ENCODE assay signal across 12 cellular contexts in genomic region chr3:78804251-78805037, GRCh38.
DNase-seq lines count a peak whose midpoint lies in the region; ATAC-seq, FAIRE-seq and TF ChIP-seq lines count a peak whose summit lies in the region.
"Had no signal": no experiment of that assay in that cellular context is flagged by ENCODE, and none has a peak within 500 bp of the region (broad histone marks: within the 10 kb centered on the region; RNA-seq: fewer than 3 reads in every experiment).

No MANE protein-coding gene starts in this region.

- H2AFZ ChIP-seq in hepatocyte = no peak overlapping the region
- H2AFZ ChIP-seq: parathyroid adenoma had no signal

- H3K9me2 ChIP-seq in hepatocyte (replicated peaks; ENCODE audit: insufficient read depth) = no peaks in the 10 kb centered on the region

- CTCF ChIA-PET in MCF 10A (lab: Yijun Ruan, JAX) = interaction anchor here (0.6 kb wide), 1 partner anchor 9 kb away, joined by 5 read pairs; no protein-coding TSS in a partner anchor
- CTCF ChIA-PET in WTC11 (lab: Charles Lee) = no interaction called here

- no peaks in the 10 kb centered on the region for H3K27me3 ChIP-seq in breast epithelium
- no peaks in the 10 kb centered on the region for H3K27me3 ChIP-seq in hepatocyte
- no peaks in the 10 kb centered on the region for H3K27me3 ChIP-seq in aorta (ENCODE audit: control insufficient read depth in 1 of 2, insufficient read depth in 2 of 2, low read length in 1 of 2)
- no peaks in the 10 kb centered on the region for H3K27me3 ChIP-seq in tibial nerve

- no peak overlapping the region for H3K4me3 Mint-ChIP-seq in MCF 10A (ENCODE audit: unreplicated experiment)
- H3K4me3 Mint-ChIP-seq in WTC11 = no peak overlapping the region
- H3K4me3 Mint-ChIP-seq: activated naive CD4-positive, alpha-beta T cell treated with anti-CD3 and anti-CD28 coated beads, Interleukin-2, amount 10 ng/mL, durations not matched to agents 7 days and 5 days had no signal

- H3K4me1 Mint-ChIP-seq in MCF 10A (ENCODE audit: insufficient read depth, unreplicated experiment) (peaks cover 14% of the 10 kb centered on the region), WTC11 (peaks cover 35% of the 10 kb centered on the region)
- H3K4me1 Mint-ChIP-seq: activated naive CD4-positive, alpha-beta T cell treated with anti-CD3 and anti-CD28 coated beads, Interleukin-2, amount 10 ng/mL, durations not matched to agents 7 days and 5 days had no signal

- H3K9me3 ChIP-seq in breast epithelium = no peaks in the 10 kb centered on the region
- H3K9me3 ChIP-seq in hepatocyte (ENCODE audit: low read depth) = no peaks in the 10 kb centered on the region
- no peaks in the 10 kb centered on the region for H3K9me3 ChIP-seq in aorta (ENCODE audit: control insufficient read depth, low read length)
- H3K9me3 ChIP-seq in tibial nerve = no peaks in the 10 kb centered on the region

- TF ChIP-seq POLR2A in breast epithelium (IDR thresholded peaks at IDR 0.05) (no peak), tibial nerve (IDR thresholded peaks at IDR 0.05) (no peak)

- TF ChIP-seq EP300 in tibial nerve (IDR thresholded peaks at IDR 0.05) = no peak

- intact Hi-C loops in MCF 10A (cut with micrococcal nuclease) = no loop called here
- intact Hi-C loops in breast epithelium (cut with DNase I; ENCODE audit: low total_unique reads) = no loop called here
- intact Hi-C loops in aorta (cut with DNase I) = no loop called here

- H3K4me3 ChIP-seq in breast epithelium (no peak overlapping the region), hepatocyte (no peak overlapping the region), aorta (ENCODE audit: low read length in 2 of 2) (no peak overlapping the region), tibial nerve (no peak overlapping the region)
- H3K4me3 ChIP-seq: lung had no signal

- no peaks in the 10 kb centered on the region for H3K27me3 Mint-ChIP-seq in MCF 10A (ENCODE audit: insufficient read depth, unreplicated experiment)
- H3K27me3 Mint-ChIP-seq in WTC11 (ENCODE audit: low read depth) = no peaks in the 10 kb centered on the region
- H3K27me3 Mint-ChIP-seq: activated naive CD4-positive, alpha-beta T cell treated with anti-CD3 and anti-CD28 coated beads, Interleukin-2, amount 10 ng/mL, durations not matched to agents 7 days and 5 days had no signal

- H3K36me3 ChIP-seq in breast epithelium (no peaks in the 10 kb centered on the region), hepatocyte (replicated peaks; ENCODE audit: insufficient read depth, low read depth) (no peaks in the 10 kb centered on the region), aorta (ENCODE audit: control insufficient read depth in 1 of 2, insufficient read depth in 2 of 2, low read length in 1 of 2) (no peaks in the 10 kb centered on the region), tibial nerve (no peaks in the 10 kb centered on the region)

- peaks cover 5% of the 10 kb centered on the region for H3K9me3 Mint-ChIP-seq in MCF 10A (ENCODE audit: unreplicated experiment)
- H3K9me3 Mint-ChIP-seq in WTC11 = peaks cover 10% of the 10 kb centered on the region

- H3K27ac Mint-ChIP-seq in MCF 10A (ENCODE audit: low read depth, unreplicated experiment) = peak overlapping the region; percentile 35
- H3K27ac Mint-ChIP-seq in WTC11 = peak overlapping the region; percentile 5; the same call in 1 of the 2 replicates
- H3K27ac Mint-ChIP-seq: activated naive CD4-positive, alpha-beta T cell treated with anti-CD3 and anti-CD28 coated beads, Interleukin-2, amount 10 ng/mL, durations not matched to agents 7 days and 5 days had no signal

- peaks cover 13% of the 10 kb centered on the region for H3K79me2 ChIP-seq in hepatocyte
- H3K79me2 ChIP-seq: parathyroid adenoma had no signal

- BruUV-seq in MCF 10A (replicated peaks; lab: Mats Ljungman, UMichigan) = no TSS peak

- POLR2A ChIA-PET in MCF 10A (lab: Yijun Ruan, JAX) = interaction anchor here (0.9 to 1.7 kb wide), 4 partner anchors 8 to 19 kb away, joined by 3 to 9 read pairs (median 7); no protein-coding TSS in a partner anchor
- POLR2A ChIA-PET in WTC11 (lab: Charles Lee) = interaction anchor here (1.0 kb wide), 1 partner anchor 21 kb away, joined by 3 read pairs; no protein-coding TSS in a partner anchor

- no peaks in the 10 kb centered on the region for H3K36me3 Mint-ChIP-seq in MCF 10A (ENCODE audit: insufficient read depth, unreplicated experiment)
- H3K36me3 Mint-ChIP-seq in WTC11 = no peaks in the 10 kb centered on the region; the same call in 1 of the 2 replicates
- H3K36me3 Mint-ChIP-seq: activated naive CD4-positive, alpha-beta T cell treated with anti-CD3 and anti-CD28 coated beads, Interleukin-2, amount 10 ng/mL, durations not matched to agents 7 days and 5 days had no signal

- no peaks in the 10 kb centered on the region for H3K4me1 ChIP-seq in breast epithelium
- H3K4me1 ChIP-seq in hepatocyte (ENCODE audit: insufficient read depth) = no peaks in the 10 kb centered on the region
- H3K4me1 ChIP-seq in aorta (ENCODE audit: control insufficient read depth in 1 of 2, insufficient read depth in 2 of 2, low read length in 2 of 2) = no peaks in the 10 kb centered on the region
- peaks cover 0 to 13% (median 2%) of the 10 kb centered on the region in 4 donors for H3K4me1 ChIP-seq in tibial nerve
- H3K4me1 ChIP-seq: parathyroid adenoma had no signal

- no peak overlapping the region for H3K27ac ChIP-seq in breast epithelium
- H3K27ac ChIP-seq in hepatocyte = no peak overlapping the region
- H3K27ac ChIP-seq in aorta (ENCODE audit: low read depth in 1 of 2, low read length in 2 of 2) = no peak overlapping the region
- H3K27ac ChIP-seq in tibial nerve = no peak overlapping the region
- H3K27ac ChIP-seq: parathyroid adenoma had no signal

- no peak for FAIRE-seq in HTR-8/SVneo (lab: Jason Lieb, UNC)

- TF ChIP-seq CTCF in MCF 10A (IDR thresholded peaks at IDR 0.05; ENCODE audit: unreplicated experiment) = no peak
- TF ChIP-seq CTCF in breast epithelium (IDR thresholded peaks at IDR 0.05) = no peak
- TF ChIP-seq CTCF in WTC11 (IDR thresholded peaks at IDR 0.05) = no peak
- TF ChIP-seq CTCF in hepatocyte (IDR thresholded peaks at IDR 0.05; ENCODE audit: poor library complexity) = no peak
- no peak for TF ChIP-seq CTCF in tibial nerve (IDR thresholded peaks at IDR 0.05)

- H4K20me1 ChIP-seq in hepatocyte (ENCODE audit: insufficient read depth, poor library complexity, severe bottlenecking) = no peaks in the 10 kb centered on the region

- peak; percentile 48 for DNase-seq in MCF 10A (ENCODE audit: unreplicated experiment)
- DNase-seq in breast epithelium (ENCODE audit: low spot score in 2 of 2) = no peak
- DNase-seq in WTC11 (ENCODE audit: low spot score) = no peak
- peak; percentile 28 for DNase-seq in hepatocyte (ENCODE audit: low spot score)
- DNase-seq in aorta = no peak
- no peak for DNase-seq in HTR-8/SVneo (ENCODE audit: insufficient read length, low spot score)
- DNase-seq in tibial nerve (ENCODE audit: low spot score in 2 of 2) = no peak
- DNase-seq: activated naive CD4-positive, alpha-beta T cell treated with anti-CD3 and anti-CD28 coated beads, Interleukin-2, amount 10 ng/mL, durations not matched to agents 7 days and 5 days; NCI-H1436 had no signal

- ATAC-seq in WTC11 (no peak), aorta (ENCODE audit: low FRiP score) (peak; percentile 63), GM18873 (IDR thresholded peaks at IDR 0.05; ENCODE audit: low FRiP score, unreplicated experiment) (no peak)

- 36% methylated on average over 2 of the region's 2 CpGs for WGBS in hepatocyte (ENCODE audit: low lambda C conversion rate, missing lambda C conversion rate)
- 26 to 36% methylated on average over 2 of the region's 2 CpGs for WGBS in aorta, 2 donors
- WGBS in tibial nerve, 2 donors = 20 to 28% methylated on average over 2 of the region's 2 CpGs

- no peak overlapping the region for H3K4me2 ChIP-seq in hepatocyte

TF ChIP-seq in WTC11, 78 proteins besides CTCF, POLR2A, EP300 and RAD21 (continues in another document):
- TF ChIP-seq AFF4 (CRISPR knock-in tag; IDR thresholded peaks at IDR 0.05; ENCODE audit: borderline replicate concordance) (no peak), CBFB (CRISPR knock-in tag; IDR thresholded peaks at IDR 0.05; ENCODE audit: low read depth) (no peak), ZNF317 (CRISPR knock-in tag; IDR thresholded peaks at IDR 0.05; ENCODE audit: borderline replicate concordance, low read depth) (no peak), RELA (CRISPR knock-in tag; IDR thresholded peaks at IDR 0.05; ENCODE audit: borderline replicate concordance) (no peak), IRF2 (CRISPR knock-in tag; IDR thresholded peaks at IDR 0.05; ENCODE audit: borderline replicate concordance, low read depth) (no peak), NR1H2 (CRISPR knock-in tag; IDR thresholded peaks at IDR 0.05) (no peak), ATF1 (CRISPR knock-in tag; IDR thresholded peaks at IDR 0.05) (no peak)

Comparison
In these comparisons a context has a peak if more than half of its experiments do, and no peak if none do; other contexts are left out.
1. DNase-seq: peak in MCF 10A (single experiment) and hepatocyte (single experiment); none in breast epithelium (0 of 2), WTC11 (single experiment), aorta (0 of 2), HTR-8/SVneo (single experiment) and tibial nerve (0 of 2).